Comparison of ENCODE assay signal across 12 cellular contexts in the genomic region with DNA sequence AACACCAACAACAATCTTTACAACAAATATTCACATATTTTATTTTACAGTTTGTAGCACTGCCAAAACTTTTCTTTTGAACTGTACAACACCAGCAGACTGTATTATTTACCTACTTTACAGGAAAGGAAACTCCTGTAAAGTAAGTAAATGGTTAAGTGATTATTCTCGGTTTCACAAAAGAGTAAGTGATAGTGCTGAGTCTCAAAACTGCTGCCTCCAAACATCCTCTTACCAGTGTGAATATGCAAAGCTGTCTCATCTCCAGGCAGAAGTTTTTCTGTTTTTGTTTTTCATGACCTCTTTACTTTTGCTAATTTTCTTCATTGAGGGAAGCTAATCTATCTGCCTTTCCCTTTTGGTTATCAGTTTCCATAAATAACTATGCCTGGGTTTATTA.
DNase-seq lines count a peak whose midpoint lies in the region; ATAC-seq and TF ChIP-seq lines count a peak whose summit lies in the region.
"Had no signal": no experiment of that assay in that cellular context is flagged by ENCODE, and none has a peak within 500 bp of the region (broad histone marks: within the 10 kb centered on the region; RNA-seq: fewer than 3 reads in every experiment).

No MANE protein-coding gene starts in this region.

- ATAC-seq in GM18505 (IDR thresholded peaks at IDR 0.05; ENCODE audit: unreplicated experiment) = peak; percentile 87
- ATAC-seq in GM19397 (IDR thresholded peaks at IDR 0.05; ENCODE audit: unreplicated experiment) = peak; percentile 98
- ATAC-seq in HG02852 (IDR thresholded peaks at IDR 0.05; ENCODE audit: unreplicated experiment) = peak; percentile 74
- ATAC-seq in HG03558 (IDR thresholded peaks at IDR 0.05; ENCODE audit: extremely low read depth, unreplicated experiment) = peak; percentile 89
- ATAC-seq in GM19328 (IDR thresholded peaks at IDR 0.05; ENCODE audit: unreplicated experiment) = no peak

- DNase-seq in T-helper 9 cell = no peak
- DNase-seq in NCI-H146 (lab: John Stamatoyannopoulos, UW) = no peak
- no peak for DNase-seq in KG1 (lab: John Stamatoyannopoulos, UW)
- DNase-seq: activated CD4-positive, CD25-positive, alpha-beta regulatory T cell; DMS153; NCI-H748 treated with DMSO at 0.1 percent for 48 hours; SK-N-SH had no signal

- TF ChIP-seq POLR2A in GM18505 (IDR thresholded peaks at IDR 0.05; ENCODE audit: borderline replicate concordance, extremely low read depth, insufficient read depth, insufficient read length) = no peak
